In genomic region chr5:100787648-100788047, GRCh38 we compare ENCODE assay signal across 16 cellular contexts.
DNase-seq lines count a peak whose midpoint lies in the region; ATAC-seq and TF ChIP-seq lines count a peak whose summit lies in the region.
"Had no signal": no experiment of that assay in that cellular context is flagged by ENCODE, and none has a peak within 500 bp of the region (broad histone marks: within the 10 kb centered on the region; RNA-seq: fewer than 3 reads in every experiment).

No MANE protein-coding gene starts in this region.

- H2AFZ ChIP-seq in MM.1S (ENCODE audit: low read length), result no peak overlapping the region

- peaks cover 17% of the 10 kb centered on the region for H3K4me1 Mint-ChIP-seq in activated B cell treated with CpG ODN at 0.5 μM for 24 hours

- no peak for DNase-seq in activated B cell treated with CpG ODN at 0.5 μM for 24 hours
- no peak for DNase-seq in activated effector memory CD4-positive, alpha-beta T cell treated with anti-CD3 and anti-CD28 coated beads, Interleukin-2, amount 50 U/mL, for 16 hours
- DNase-seq in suprapubic skin (ENCODE audit: low spot score in 2 of 2), result no peak
- DNase-seq in MM.1S, result no peak
- DNase-seq in NCI-H446 treated with DMSO at 0.1 percent for 48 hours (lab: John Stamatoyannopoulos, UW), result no peak
- DNase-seq: activated CD8-positive, alpha-beta memory T cell treated with anti-CD3 and anti-CD28 coated beads, Interleukin-2, amount 50 U/mL, for 48 hours; aorta; Caco-2; hippocampal formation; lower lobe of right lung; NCI-H1694 treated with DMSO at 0.1 percent for 48 hours; stimulated activated CD4-positive, alpha-beta T cell treated with anti-CD3 and anti-CD28 coated beads, Interleukin-1b, Interleukin-23, amount 100 ng/mL, for 48 hours had no signal

- TF ChIP-seq EP300 in suprapubic skin (IDR thresholded peaks at IDR 0.05), result no peak

- no peaks in the 10 kb centered on the region for H3K79me2 ChIP-seq in MM.1S (ENCODE audit: low read length)

- H3K9me3 ChIP-seq in suprapubic skin (no peaks in the 10 kb centered on the region), MM.1S (replicated peaks; ENCODE audit: insufficient read depth, low read length) (no peaks in the 10 kb centered on the region)
- H3K9me3 ChIP-seq: Caco-2, lower lobe of right lung had no signal

- H4K20me1 ChIP-seq in MM.1S (ENCODE audit: insufficient read depth, low read length), result no peaks in the 10 kb centered on the region

- no peaks in the 10 kb centered on the region for H3K36me3 ChIP-seq in suprapubic skin
- H3K36me3 ChIP-seq in MM.1S (replicated peaks; ENCODE audit: insufficient read depth, low read length), result no peaks in the 10 kb centered on the region
- H3K36me3 ChIP-seq: lower lobe of right lung had no signal

- TF ChIP-seq CTCF in activated B cell treated with CpG ODN at 0.5 μM for 24 hours (IDR thresholded peaks at IDR 0.05) (no peak), suprapubic skin (IDR thresholded peaks at IDR 0.05) (no peak), MM.1S (IDR thresholded peaks at IDR 0.05; ENCODE audit: low read length) (no peak)

- intact Hi-C loops in activated B cell treated with CpG ODN at 0.5 μM for 24 hours (cut with micrococcal nuclease), result no loop called here

- no peaks in the 10 kb centered on the region for H3K27me3 ChIP-seq in suprapubic skin
- H3K27me3 ChIP-seq in MM.1S (replicated peaks; ENCODE audit: insufficient read depth, low read length), result no peaks in the 10 kb centered on the region

- no peaks in the 10 kb centered on the region for H3K9me2 ChIP-seq in MM.1S (replicated peaks; ENCODE audit: insufficient read depth, low read length)

- H3K36me3 Mint-ChIP-seq in activated B cell treated with CpG ODN at 0.5 μM for 24 hours (ENCODE audit: low read depth), result no peaks in the 10 kb centered on the region

- peaks cover 2% of the 10 kb centered on the region for H3K9me3 Mint-ChIP-seq in activated B cell treated with CpG ODN at 0.5 μM for 24 hours

- peaks cover 12% of the 10 kb centered on the region for H3F3A ChIP-seq in MM.1S (ENCODE audit: insufficient read depth, low read length)

- H3K9ac ChIP-seq in MM.1S (ENCODE audit: low read length), result no peak overlapping the region

- no peaks in the 10 kb centered on the region for H3K27me3 Mint-ChIP-seq in activated B cell treated with CpG ODN at 0.5 μM for 24 hours

- no peak overlapping the region for H3K4me2 ChIP-seq in MM.1S (ENCODE audit: low read depth, low read length)

- 85% methylated on average over 2 of the region's 2 CpGs for WGBS in suprapubic skin

- peak; percentile 82 for ATAC-seq in GM18868 (IDR thresholded peaks at IDR 0.05; ENCODE audit: unreplicated experiment)
- peak; percentile 84 for ATAC-seq in GM21529 (IDR thresholded peaks at IDR 0.05; ENCODE audit: unreplicated experiment)
- peak; percentile 75 for ATAC-seq in HG03066 (IDR thresholded peaks at IDR 0.05; ENCODE audit: low read depth, unreplicated experiment)
- ATAC-seq in activated B cell treated with CpG ODN at 0.5 μM for 24 hours (ENCODE audit: low read depth), result peak; percentile 25
- ATAC-seq: lower lobe of right lung, Panc1 had no signal

- POLR2A ChIA-PET in activated B cell treated with CpG ODN at 0.5 μM for 24 hours (lab: Charles Lee), result interaction anchor here (1.2 kb wide), 1 partner anchor 115 kb away, joined by 4 read pairs; the partner anchor contains the start of gene ST8SIA4

- H3K27ac ChIP-seq in suprapubic skin (no peak overlapping the region), MM.1S (ENCODE audit: low read length) (no peak overlapping the region)
- H3K27ac ChIP-seq: lower lobe of right lung had no signal

- H3K27ac Mint-ChIP-seq in activated B cell treated with CpG ODN at 0.5 μM for 24 hours, result no peak overlapping the region

- H3K4me1 ChIP-seq in suprapubic skin (no peaks in the 10 kb centered on the region), MM.1S (ENCODE audit: low read length) (peaks cover 18% of the 10 kb centered on the region)
- H3K4me1 ChIP-seq: lower lobe of right lung had no signal

- CTCF ChIA-PET in activated B cell treated with CpG ODN at 0.5 μM for 24 hours (lab: Charles Lee), result interaction anchor here (1.3 kb wide), 1 partner anchor 9 kb away, joined by 3 read pairs; no protein-coding TSS in a partner anchor

- no peak overlapping the region for H3K4me3 ChIP-seq in suprapubic skin
- H3K4me3 ChIP-seq in MM.1S (ENCODE audit: low read length), result no peak overlapping the region
- H3K4me3 ChIP-seq: lower lobe of right lung had no signal

- H3K4me3 Mint-ChIP-seq in activated B cell treated with CpG ODN at 0.5 μM for 24 hours, result no peak overlapping the region

- no peak for TF ChIP-seq POLR2A in suprapubic skin (IDR thresholded peaks at IDR 0.05)

Comparison
In these comparisons a context has a peak if more than half of its experiments do, and no peak if none do; other contexts are left out.
1. ATAC-seq: peak in every context shown above with its lines; median percentile 84 in GM21529; 82 in GM18868; 75 in HG03066; 25 in activated B cell treated with CpG ODN at 0.5 μM for 24 hours.